In genomic region chr10:122233857-122234348, GRCh38 we compare ENCODE assay signal across 20 cellular contexts. TPM values are rescaled to one million over a fixed set of nuclear protein-coding genes. Genes with fewer than 3 reads are reported as not detected.
DNase-seq lines count a peak whose midpoint lies in the region; ATAC-seq, FAIRE-seq and TF ChIP-seq lines count a peak whose summit lies in the region.
"Had no signal": no experiment of that assay in that cellular context is flagged by ENCODE, and none has a peak within 500 bp of the region (broad histone marks: within the 10 kb centered on the region; RNA-seq: fewer than 3 reads in every experiment).

No MANE protein-coding gene starts in this region.

- no peak overlapping the region for H2BK15ac ChIP-seq in H1 (ENCODE audit: low read length)

- WGBS in H1 (ENCODE audit: extremely low coverage in 1 of 2, insufficient coverage in 1 of 2, insufficient read length in 1 of 2, insufficient replicate concordance in 2 of 2, low coverage in 1 of 2, low lambda C conversion rate in 2 of 2, missing lambda C conversion rate in 1 of 2), 2 experiments: 92% methylated on average over 11 of the region's 11 CpGs; no CpG with 5 or more reads in 1 of the 2 experiments
- WGBS in upper lobe of left lung, 2 donors: 75 to 92% methylated on average over 1 to 11 of the region's 11 CpGs

- H2AFZ ChIP-seq in H1 (ENCODE audit: low read length) (no peak overlapping the region), PC-3 (ENCODE audit: low read length) (no peak overlapping the region)

- H3K4me1 ChIP-seq in H1 (replicated peaks in 1 of 4; ENCODE audit: control insufficient read depth in 3 of 4, insufficient read depth in 4 of 4, low read length in 3 of 4): no peaks in the 10 kb centered on the region
- H3K4me1 ChIP-seq in upper lobe of left lung: no peaks in the 10 kb centered on the region
- H3K4me1 ChIP-seq in PC-3 (ENCODE audit: insufficient read depth, low read length): peaks cover 37% of the 10 kb centered on the region
- H3K4me1 ChIP-seq: breast epithelium, uterus had no signal

- intact Hi-C loops in PC-3 (cut with micrococcal nuclease): no loop called here

- no peak overlapping the region for H3K18ac ChIP-seq in H1 (ENCODE audit: extremely low read depth, low read length)

- H2BK5ac ChIP-seq in H1 (ENCODE audit: low read depth, low read length): no peak overlapping the region

- no peak overlapping the region for H2BK12ac ChIP-seq in H1 (ENCODE audit: low read depth, low read length)

- H3K4me3 ChIP-seq in H1 (ENCODE audit: extremely low read depth in 1 of 4, insufficient read depth in 2 of 4, low read depth in 3 of 4, low read length in 4 of 4) (no peak overlapping the region), upper lobe of left lung (no peak overlapping the region), PC-3 (ENCODE audit: low read length) (no peak overlapping the region)
- H3K4me3 ChIP-seq: breast epithelium, esophagus muscularis mucosa, MG63, uterus had no signal

- no peaks in the 10 kb centered on the region for H3K9me2 ChIP-seq in PC-3 (replicated peaks; ENCODE audit: low read length)

- TF ChIP-seq POLR2A in H1 (IDR thresholded peaks at IDR 0.05; ENCODE audit: control extremely low read depth in 1 of 2, low read depth in 2 of 2, low read length in 2 of 2): no peak
- no peak for TF ChIP-seq POLR2A in upper lobe of left lung (IDR thresholded peaks at IDR 0.05)

- H3K79me1 ChIP-seq in H1 (ENCODE audit: low read depth, low read length): no peaks in the 10 kb centered on the region; the same call in 1 of the 2 replicates

- H3K14ac ChIP-seq in H1 (ENCODE audit: insufficient read length): no peak overlapping the region

- POLR2A ChIA-PET in H1 (lab: Charles Lee; ENCODE audit: partially characterized antibody) (no interaction called here), PC-3 (lab: Charles Lee; ENCODE audit: unreplicated experiment) (no interaction called here)

- no peaks in the 10 kb centered on the region for H3K23me2 ChIP-seq in H1 (ENCODE audit: low read depth, low read length)

- BruUV-seq in PC-3 (replicated peaks; lab: Mats Ljungman, UMichigan): no TSS peak

- H3K4ac ChIP-seq in H1 (replicated peaks; ENCODE audit: insufficient read length, low read depth, low read length): no peak overlapping the region

- H3K27ac ChIP-seq in H1 (ENCODE audit: low read depth, low read length) (no peak overlapping the region), upper lobe of left lung (no peak overlapping the region), PC-3 (ENCODE audit: low read length) (no peak overlapping the region)
- H3K27ac ChIP-seq: breast epithelium, uterus had no signal

- H2BK120ac ChIP-seq in H1 (replicated peaks; ENCODE audit: low read depth, low read length): no peak overlapping the region

- H4K20me1 ChIP-seq in H1 (replicated peaks in 1 of 2; ENCODE audit: control insufficient read depth in 1 of 2, insufficient read depth in 2 of 2, low read length in 2 of 2): peaks cover 4 to 7% of the 10 kb centered on the region in 2 experiments
- H4K20me1 ChIP-seq in PC-3 (ENCODE audit: low read length): no peaks in the 10 kb centered on the region

- peak; percentile 24 for DNase-seq in NCI-H345 (lab: John Stamatoyannopoulos, UW)
- no peak for DNase-seq in NCI-H345 treated with DMSO at 0.1 percent for 48 hours (lab: John Stamatoyannopoulos, UW; ENCODE audit: unreplicated experiment)
- DNase-seq in H1 (ENCODE audit: low read depth in 1 of 2, low spot score in 2 of 2): no peak
- DNase-seq in myocyte (ENCODE audit: low read depth): peak; percentile 46
- DNase-seq in upper lobe of left lung: no peak
- DNase-seq in PC-3: no peak
- DNase-seq in NCI-H1092 (lab: John Stamatoyannopoulos, UW): no peak
- DNase-seq: activated CD4-positive, alpha-beta T cell treated with anti-CD3 and anti-CD28 coated beads, Interleukin-2, amount 50 U/mL, for 48 hours; activated T-cell treated with anti-CD3 and anti-CD28 coated beads, Interleukin-2, amount 50 U/mL, for 24 hours; CD4-positive, CD25-positive, alpha-beta regulatory T cell; immature natural killer cell; MG63; stimulated activated CD4-positive, alpha-beta T cell treated with anti-CD3 and anti-CD28 coated beads, Interleukin-15, amount 100 ng/mL, for 24 hours; T-helper 1 cell; uterus had no signal

- H3K9ac ChIP-seq in H1 (replicated peaks in 1 of 4; ENCODE audit: extremely low read depth in 1 of 4, low read depth in 3 of 4, low read length in 3 of 4) (no peak overlapping the region), PC-3 (ENCODE audit: low read length) (no peak overlapping the region)

- H3K36me3 ChIP-seq in H1 (ENCODE audit: control insufficient read depth in 2 of 4, insufficient read depth in 4 of 4, low read length in 3 of 4) (peaks cover 17 to 33% (median 33%) of the 10 kb centered on the region in 4 experiments), upper lobe of left lung (peaks cover 19 to 90% (median 64%) of the 10 kb centered on the region in 4 donors), PC-3 (ENCODE audit: low read depth, low read length) (peaks cover 10% of the 10 kb centered on the region; the same call in 1 of the 2 replicates)
- H3K36me3 ChIP-seq: breast epithelium, MG63, uterus had no signal

- no peak for TF ChIP-seq RAD21 in H1 (IDR thresholded peaks at IDR 0.05 in 1 of 2, conservative IDR thresholded peaks at IDR 0.05 in 1 of 2; ENCODE audit: low read depth in 2 of 2, low read length in 2 of 2)

- no peak overlapping the region for H2AK5ac ChIP-seq in H1 (ENCODE audit: low read depth, low read length)

- ATAC-seq in upper lobe of left lung (ENCODE audit: low FRiP score in 2 of 2): peak; percentile 4 to 42
- no peak for ATAC-seq in PC-3
- ATAC-seq in HG03354 (IDR thresholded peaks at IDR 0.05; ENCODE audit: poor library complexity, severe bottlenecking, unreplicated experiment): no peak

- H3K27me3 ChIP-seq in H1 (replicated peaks in 1 of 4; ENCODE audit: control insufficient read depth in 3 of 4, extremely low read depth in 1 of 4, insufficient read depth in 3 of 4, low read length in 3 of 4) (no peaks in the 10 kb centered on the region), upper lobe of left lung (no peaks in the 10 kb centered on the region), PC-3 (ENCODE audit: low read length) (no peaks in the 10 kb centered on the region)
- H3K27me3 ChIP-seq: breast epithelium, esophagus muscularis mucosa, MG63, uterus had no signal

- no peaks in the 10 kb centered on the region for H3K9me3 ChIP-seq in H1 (ENCODE audit: insufficient read depth in 2 of 2, low read depth in 1 of 2, low read length in 1 of 2)
- no peaks in the 10 kb centered on the region for H3K9me3 ChIP-seq in upper lobe of left lung
- H3K9me3 ChIP-seq in PC-3 (ENCODE audit: low read length): no peaks in the 10 kb centered on the region
- H3K9me3 ChIP-seq: breast epithelium, esophagus muscularis mucosa, MG63, uterus had no signal

- CTCF ChIA-PET in H1 (lab: Charles Lee; ENCODE audit: partially characterized antibody): interaction anchor here (1.4 to 2.6 kb wide), 2 partner anchors 92 to 200 kb away, joined by 3 to 9 read pairs; no protein-coding TSS in a partner anchor
- CTCF ChIA-PET in PC-3 (lab: Charles Lee): no interaction called here

- no peak overlapping the region for H3K56ac ChIP-seq in H1 (replicated peaks; ENCODE audit: insufficient read length, low read depth, low read length)

- no peak overlapping the region for H2BK20ac ChIP-seq in H1 (ENCODE audit: low read length)

- H3K79me2 ChIP-seq in H1 (ENCODE audit: control insufficient read depth in 1 of 2, insufficient read depth in 2 of 2, low read length in 2 of 2) (no peaks in the 10 kb centered on the region), PC-3 (ENCODE audit: low read length) (no peaks in the 10 kb centered on the region)

- no peaks in the 10 kb centered on the region for H3F3A ChIP-seq in PC-3 (ENCODE audit: low read length, unreplicated experiment)

- H3K4me2 ChIP-seq in H1 (ENCODE audit: insufficient read depth in 1 of 2, low read depth in 2 of 2, low read length in 2 of 2) (no peak overlapping the region), PC-3 (ENCODE audit: low read length) (no peak overlapping the region)

- no peak overlapping the region for H4K8ac ChIP-seq in H1 (ENCODE audit: extremely low read depth, insufficient read depth, low read length)

- no peak for FAIRE-seq in H1 (lab: Jason Lieb, UNC)

- no peak overlapping the region for H4K5ac ChIP-seq in H1 (ENCODE audit: insufficient read length, low read depth, low read length)

- TF ChIP-seq EP300 in H1 (IDR thresholded peaks at IDR 0.05; ENCODE audit: borderline replicate concordance in 1 of 2, low read depth in 2 of 2, low read length in 2 of 2): no peak
- no peak for TF ChIP-seq EP300 in upper lobe of left lung (IDR thresholded peaks at IDR 0.05)

- TF ChIP-seq CTCF in H1 (IDR thresholded peaks at IDR 0.05; ENCODE audit: control extremely low read depth in 1 of 3, insufficient read depth in 1 of 3, low read depth in 1 of 3, low read length in 3 of 3) (no peak), upper lobe of left lung (IDR thresholded peaks at IDR 0.05) (no peak), PC-3 (conservative IDR thresholded peaks at IDR 0.05; ENCODE audit: low read depth, low read length) (no peak)

- no peak overlapping the region for H4K91ac ChIP-seq in H1 (replicated peaks; ENCODE audit: insufficient read length, low read length)

- no peak overlapping the region for H3K23ac ChIP-seq in H1 (ENCODE audit: insufficient read length)

TF ChIP-seq in H1, 55 proteins besides CTCF, POLR2A, EP300 and RAD21 (continues in another document):
- TF ChIP-seq TAF1 (IDR thresholded peaks at IDR 0.05; ENCODE audit: low read depth, low read length) (no peak), YY1 (IDR thresholded peaks at IDR 0.05; ENCODE audit: low read depth, low read length) (no peak), POU5F1 (IDR thresholded peaks at IDR 0.05; ENCODE audit: low read depth, low read length) (no peak)
- TF ChIP-seq, protein P1, sequence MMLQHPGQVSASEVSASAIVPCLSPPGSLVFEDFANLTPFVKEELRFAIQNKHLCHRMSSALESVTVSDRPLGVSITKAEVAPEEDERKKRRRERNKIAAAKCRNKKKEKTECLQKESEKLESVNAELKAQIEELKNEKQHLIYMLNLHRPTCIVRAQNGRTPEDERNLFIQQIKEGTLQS (IDR thresholded peaks at IDR 0.05; ENCODE audit: insufficient read depth, low read depth, low read length): no peak

RNA-seq across cellular contexts. Expression of gene BTBD16, which starts 37.2 kb away (rescaled TPM):
- total RNA-seq in H1 (2021; fragmentation: NEBNext Ultra II Directional; extraction: Animal tissue kit (Norgen Biotek cat#: 25700)): not detected in 2 replicates
- 0.05 TPM in 1 of 2 replicates, not detected in the other for polyA plus RNA-seq in H1 (2011; rRNA removed)
- 0.06 TPM for polyA plus RNA-seq in H1 (2011; cell fraction: cytosol; rRNA removed)
- not detected for polyA plus RNA-seq in H1 (2011; cell fraction: nucleus; rRNA removed)
- polyA plus RNA-seq in H1 (2012, experiment 1 of 2): 0.27 TPM in 1 of 4 replicates, not detected in the others
- not detected for polyA plus RNA-seq in H1 (2012, experiment 2 of 2)
- polyA plus RNA-seq in H1 (2013, experiment 1 of 2): 0.02 TPM
- polyA plus RNA-seq in H1 (2013, experiment 2 of 2): 0.06 TPM
- polyA minus RNA-seq in H1 (2011; rRNA and poly(A)+ RNA removed): 0.13 TPM in 1 of 2 replicates, not detected in the other
- polyA minus RNA-seq in H1 (2011; cell fraction: cytosol; rRNA and poly(A)+ RNA removed): not detected
- polyA minus RNA-seq in H1 (2011; cell fraction: nucleus; rRNA and poly(A)+ RNA removed): not detected
- total RNA-seq in myocyte (1.2 TPM in 1 of 2 replicates, not detected in the other), upper lobe of left lung (1 to 10 TPM in 1 of 6 donors, under 1 TPM in 2, not detected in 3; 0.20 to 1.8 (median 0.91) TPM), PC-3 (2014; rRNA removed) (not detected in 2 replicates)
- 0.09 TPM for polyA plus RNA-seq in myocyte (2012)
- total RNA-seq: CD4-positive, CD25-positive, alpha-beta regulatory T cell; natural killer cell treated with Interleukin-12 subunit alpha and Interleukin-12 subunit beta and Interleukin-15 and Interleukin-18, amount 100 ng/mL, for 72 hours; pulmonary artery endothelial cell had no signal
- polyA plus RNA-seq: immature natural killer cell had no signal

Comparison
In these comparisons a context has a peak if more than half of its experiments do, and no peak if none do; other contexts are left out.
1. DNase-seq: peak in NCI-H345 (single experiment) and myocyte (single experiment); none in NCI-H345 treated with DMSO at 0.1 percent for 48 hours (single experiment), H1 (0 of 2), upper lobe of left lung (0 of 2), PC-3 (single experiment) and NCI-H1092 (single experiment).
2. ATAC-seq: peak in upper lobe of left lung (2 of 2); none in PC-3 (single experiment) and HG03354 (single experiment).